ENCODE assay signal across 8 cellular contexts in genomic region chr20:35093245-35093884, GRCh38. TPM values are rescaled to one million over a fixed set of nuclear protein-coding genes. Genes with fewer than 3 reads are reported as not detected.
A peak's percentile ranks its signal among the peaks of the same experiment; 100 is the strongest.
DNase-seq lines count a peak whose midpoint lies in the region; ATAC-seq lines count a peak whose summit lies in the region.

No MANE protein-coding gene starts in this region.

- H4K20me1 ChIP-seq in BLaER1 (peaks cover 36% of the 10 kb centered on the region), Karpas-422 (ENCODE audit: insufficient read depth, low read depth, low read length) (no peaks in the 10 kb centered on the region; the same call in 1 of the 2 replicates)

- H3K9me2 ChIP-seq in Karpas-422 (replicated peaks; ENCODE audit: insufficient read depth, low read length) = no peaks in the 10 kb centered on the region

- H3K9me3 Mint-ChIP-seq in activated T-helper 2 cell treated with anti-CD3 and anti-CD28 coated beads, Interferon-gamma antibody, Interleukin-2, Interleukin-4, amounts not matched to agents 10 μg/mL and 5 μg/mL and 100 μg/mL, durations not matched to agents 14 hours and 24 hours and 36 hours = no peaks in the 10 kb centered on the region

- no peaks in the 10 kb centered on the region for H3K27me3 ChIP-seq in BLaER1
- no peaks in the 10 kb centered on the region for H3K27me3 ChIP-seq in Karpas-422 (ENCODE audit: low read length)
- no peaks in the 10 kb centered on the region for H3K27me3 ChIP-seq in iPS-15b (ENCODE audit: control insufficient read depth, insufficient read depth, low read length)

- no peak for DNase-seq in Karpas-422
- DNase-seq in activated T-helper 2 cell treated with anti-CD3 and anti-CD28 coated beads, Interferon-gamma antibody, Interleukin-2, Interleukin-4, amounts not matched to agents 10 μg/mL and 5 μg/mL and 100 μg/mL, durations not matched to agents 14 hours and 24 hours and 36 hours (ENCODE audit: low spot score) = no peak
- peak in 2 of 3 experiments; percentile 27 to 32 for DNase-seq in stimulated activated CD4-positive, alpha-beta T cell treated with anti-CD3 and anti-CD28 coated beads, TNF-alpha, amount 100 ng/mL, for 24 hours (ENCODE audit: low read depth in 3 of 3)
- no peak for DNase-seq in cerebellum (ENCODE audit: low spot score)

- H3K4me1 ChIP-seq in BLaER1 (peaks cover 24% of the 10 kb centered on the region), Karpas-422 (ENCODE audit: low read length) (peaks cover 18% of the 10 kb centered on the region), iPS-15b (ENCODE audit: control insufficient read depth, insufficient read depth, low read length) (peaks cover 5% of the 10 kb centered on the region)

- H3K9ac ChIP-seq in BLaER1 = peak overlapping the region; percentile 92
- H3K9ac ChIP-seq in Karpas-422 (ENCODE audit: low read length) = peak overlapping the region; percentile 85
- H3K9ac ChIP-seq in iPS-15b (ENCODE audit: low read depth, low read length) = no peak overlapping the region

- peaks cover 36% of the 10 kb centered on the region for H3K4me1 Mint-ChIP-seq in activated T-helper 2 cell treated with anti-CD3 and anti-CD28 coated beads, Interferon-gamma antibody, Interleukin-2, Interleukin-4, amounts not matched to agents 10 μg/mL and 5 μg/mL and 100 μg/mL, durations not matched to agents 14 hours and 24 hours and 36 hours (ENCODE audit: low read depth)

- H3K27ac Mint-ChIP-seq in activated T-helper 2 cell treated with anti-CD3 and anti-CD28 coated beads, Interferon-gamma antibody, Interleukin-2, Interleukin-4, amounts not matched to agents 10 μg/mL and 5 μg/mL and 100 μg/mL, durations not matched to agents 14 hours and 24 hours and 36 hours = peak overlapping the region; percentile 98

- H3K9me3 ChIP-seq in BLaER1 (no peaks in the 10 kb centered on the region), Karpas-422 (ENCODE audit: low read length) (no peaks in the 10 kb centered on the region), iPS-15b (ENCODE audit: control insufficient read depth, insufficient read depth, low read length) (no peaks in the 10 kb centered on the region)

- H3K4me3 ChIP-seq in BLaER1 (peak overlapping the region; percentile 97), Karpas-422 (ENCODE audit: low read length) (peak overlapping the region; percentile 86), iPS-15b (ENCODE audit: low read depth, low read length) (peak overlapping the region; percentile 95)

- H2AFZ ChIP-seq in Karpas-422 (ENCODE audit: low read length) = peak overlapping the region; percentile 91

- H3K27ac ChIP-seq in BLaER1 (peak overlapping the region; percentile 83), Karpas-422 (ENCODE audit: low read length) (no peak overlapping the region)

- intact Hi-C loops in activated T-helper 2 cell treated with anti-CD3 and anti-CD28 coated beads, Interferon-gamma antibody, Interleukin-2, Interleukin-4, amounts not matched to agents 10 μg/mL and 5 μg/mL and 100 μg/mL, durations not matched to agents 14 hours and 24 hours and 36 hours (cut with micrococcal nuclease) = loop anchor here (2.0 to 10.0 kb wide), 8 partner anchors 54 to 859 kb away; partner anchors contain the start of genes ACSS2, EDEM2, GSS and MYH7B

- H3K4me2 ChIP-seq in BLaER1 (peak overlapping the region; percentile 59), Karpas-422 (ENCODE audit: low read depth, low read length, poor library complexity, severe bottlenecking) (peak overlapping the region; percentile 74)

- H3K27me3 Mint-ChIP-seq in activated T-helper 2 cell treated with anti-CD3 and anti-CD28 coated beads, Interferon-gamma antibody, Interleukin-2, Interleukin-4, amounts not matched to agents 10 μg/mL and 5 μg/mL and 100 μg/mL, durations not matched to agents 14 hours and 24 hours and 36 hours (ENCODE audit: low read depth) = no peaks in the 10 kb centered on the region

- H3K79me2 ChIP-seq in Karpas-422 (ENCODE audit: low read length) = peaks cover 41% of the 10 kb centered on the region

- H3K4me3 Mint-ChIP-seq in activated T-helper 2 cell treated with anti-CD3 and anti-CD28 coated beads, Interferon-gamma antibody, Interleukin-2, Interleukin-4, amounts not matched to agents 10 μg/mL and 5 μg/mL and 100 μg/mL, durations not matched to agents 14 hours and 24 hours and 36 hours (ENCODE audit: low read depth) = peak overlapping the region; percentile 94

- no peak for ATAC-seq in GM21737 (IDR thresholded peaks at IDR 0.05; ENCODE audit: unreplicated experiment)
- no peak for ATAC-seq in GM21515 (IDR thresholded peaks at IDR 0.05; ENCODE audit: unreplicated experiment)

- H3K36me3 ChIP-seq in BLaER1 (peaks cover 14% of the 10 kb centered on the region), Karpas-422 (ENCODE audit: insufficient read depth, low read length) (no peaks in the 10 kb centered on the region), iPS-15b (ENCODE audit: control insufficient read depth, insufficient read depth, low read length) (no peaks in the 10 kb centered on the region)

- H3K36me3 Mint-ChIP-seq in activated T-helper 2 cell treated with anti-CD3 and anti-CD28 coated beads, Interferon-gamma antibody, Interleukin-2, Interleukin-4, amounts not matched to agents 10 μg/mL and 5 μg/mL and 100 μg/mL, durations not matched to agents 14 hours and 24 hours and 36 hours (ENCODE audit: low read depth) = peaks cover 24% of the 10 kb centered on the region

RNA-seq across cellular contexts. Expression of gene TRPC4AP, which starts 0.8 kb away (rescaled TPM):
- total RNA-seq in Karpas-422 (2014; rRNA removed; shearing (Covaris generic); ENCODE audit: low replicate concordance) = 30.3 and 41.3 TPM in 2 replicates
- total RNA-seq in activated T-helper 2 cell treated with anti-CD3 and anti-CD28 coated beads, Interferon-gamma antibody, Interleukin-2, Interleukin-4, amounts not matched to agents 10 μg/mL and 5 μg/mL and 100 μg/mL, durations not matched to agents 14 hours and 24 hours and 36 hours = 52.3 and 52.4 TPM in 2 replicates
- total RNA-seq in cerebellum = 47.7 TPM

RNA-seq across cellular contexts. Expression of gene EDEM2, which starts 53.8 kb away (rescaled TPM):
- total RNA-seq in Karpas-422 (2014; rRNA removed; shearing (Covaris generic); ENCODE audit: low replicate concordance) = 24.9 and 28.5 TPM in 2 replicates
- 25.5 and 25.7 TPM in 2 replicates for total RNA-seq in activated T-helper 2 cell treated with anti-CD3 and anti-CD28 coated beads, Interferon-gamma antibody, Interleukin-2, Interleukin-4, amounts not matched to agents 10 μg/mL and 5 μg/mL and 100 μg/mL, durations not matched to agents 14 hours and 24 hours and 36 hours
- 8.4 TPM for total RNA-seq in cerebellum

Comparison
In these comparisons a context has a peak if more than half of its experiments do, and no peak if none do; other contexts are left out.
1. DNase-seq: peak in stimulated activated CD4-positive, alpha-beta T cell treated with anti-CD3 and anti-CD28 coated beads, TNF-alpha, amount 100 ng/mL, for 24 hours (2 of 3); none in Karpas-422 (single experiment), activated T-helper 2 cell treated with anti-CD3 and anti-CD28 coated beads, Interferon-gamma antibody, Interleukin-2, Interleukin-4, amounts not matched to agents 10 μg/mL and 5 μg/mL and 100 μg/mL, durations not matched to agents 14 hours and 24 hours and 36 hours (single experiment) and cerebellum (single experiment).
2. Peak in every context shown above with its lines, with median percentiles within 50 percentile points of each other: H3K4me3 ChIP-seq.